ENCODE assay signal across 1 cellular context in genomic region chr15:92878593-92879053, GRCh38.
TF ChIP-seq lines count a peak whose summit lies in the region.

No MANE protein-coding gene starts in this region.

TF ChIP-seq in K562, 482 proteins besides CTCF, POLR2A, EP300 and RAD21 (continued from another document and continues in another):
- TF ChIP-seq, protein P1, sequence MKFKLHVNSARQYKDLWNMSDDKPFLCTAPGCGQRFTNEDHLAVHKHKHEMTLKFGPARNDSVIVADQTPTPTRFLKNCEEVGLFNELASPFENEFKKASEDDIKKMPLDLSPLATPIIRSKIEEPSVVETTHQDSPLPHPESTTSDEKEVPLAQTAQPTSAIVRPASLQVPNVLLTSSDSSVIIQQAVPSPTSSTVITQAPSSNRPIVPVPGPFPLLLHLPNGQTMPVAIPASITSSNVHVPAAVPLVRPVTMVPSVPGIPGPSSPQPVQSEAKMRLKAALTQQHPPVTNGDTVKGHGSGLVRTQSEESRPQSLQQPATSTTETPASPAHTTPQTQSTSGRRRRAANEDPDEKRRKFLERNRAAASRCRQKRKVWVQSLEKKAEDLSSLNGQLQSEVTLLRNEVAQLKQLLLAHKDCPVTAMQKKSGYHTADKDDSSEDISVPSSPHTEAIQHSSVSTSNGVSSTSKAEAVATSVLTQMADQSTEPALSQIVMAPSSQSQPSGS (CRISPR knock-in tag; IDR thresholded peaks at IDR 0.05) = no peak
- TF ChIP-seq RAD51 (IDR thresholded peaks at IDR 0.05; ENCODE audit: borderline replicate concordance, low read depth) = peak; percentile 88
- no peak for TF ChIP-seq PCBP1 (IDR thresholded peaks at IDR 0.05; ENCODE audit: low read depth, low read length, poor library complexity, severe bottlenecking)
- 0 out of 2 replicates have a peak, but pooled peaks have one; percentile 28 for TF ChIP-seq ZNF589 (CRISPR knock-in tag; IDR thresholded peaks at IDR 0.05; ENCODE audit: low read depth)
- no peak for TF ChIP-seq ZNF165 (CRISPR knock-in tag; IDR thresholded peaks at IDR 0.05; ENCODE audit: borderline replicate concordance)
- TF ChIP-seq NCOR1 (IDR thresholded peaks at IDR 0.05) = peak; percentile 61
- no peak for TF ChIP-seq KDM5B (IDR thresholded peaks at IDR 0.05; ENCODE audit: insufficient replicate concordance, low read depth, low read length)
- no peak for TF ChIP-seq GTF2A2 (tag; IDR thresholded peaks at IDR 0.05)
- peak; percentile 76 for TF ChIP-seq SMARCB1 (IDR thresholded peaks at IDR 0.05; ENCODE audit: insufficient read length, low read depth)
- no peak for TF ChIP-seq PURB (CRISPR knock-in tag; IDR thresholded peaks at IDR 0.05; ENCODE audit: low read depth)
- TF ChIP-seq PRDM10 (IDR thresholded peaks at IDR 0.05; ENCODE audit: partially characterized antibody) = peak; percentile 52
- peak; percentile 49; the same call in 1 of the 2 replicates for TF ChIP-seq CXXC5 (CRISPR knock-in tag; IDR thresholded peaks at IDR 0.05)
- 0 out of 3 replicates have a peak, but pooled peaks of 1 of the 2 experiments have one; percentile 13 for TF ChIP-seq CBX3 (IDR thresholded peaks at IDR 0.05; ENCODE audit: borderline replicate concordance in 1 of 2, low read length in 2 of 2)
- peak; percentile 85 for TF ChIP-seq SMARCA4 (IDR thresholded peaks at IDR 0.05)
- TF ChIP-seq ZNF583 (CRISPR knock-in tag; IDR thresholded peaks at IDR 0.05) = no peak
- peak; percentile 77; the same call in 1 of the 2 replicates for TF ChIP-seq SMARCE1 (IDR thresholded peaks at IDR 0.05)
- 0 out of 4 replicates have a peak, but pooled peaks have one; percentile 13 to 26 for TF ChIP-seq FOXK2 (conservative IDR thresholded peaks at IDR 0.05 in 1 of 2, IDR thresholded peaks at IDR 0.05 in 1 of 2; ENCODE audit: low read depth in 2 of 2)
- TF ChIP-seq PTBP1 (IDR thresholded peaks at IDR 0.05; ENCODE audit: low read depth, low read length) = no peak
- TF ChIP-seq RNF2 (IDR thresholded peaks at IDR 0.05) = peak; percentile 49; the same call in 1 of the 2 replicates
- TF ChIP-seq ZNF24 (IDR thresholded peaks at IDR 0.05) = no peak
- TF ChIP-seq ADNP (tag; IDR thresholded peaks at IDR 0.05) = no peak
- TF ChIP-seq THAP12 (CRISPR knock-in tag; IDR thresholded peaks at IDR 0.05) = no peak
- TF ChIP-seq POU5F1 (IDR thresholded peaks at IDR 0.05; ENCODE audit: borderline replicate concordance, low read depth, low read length, partially characterized antibody) = no peak
- TF ChIP-seq, protein P2, sequence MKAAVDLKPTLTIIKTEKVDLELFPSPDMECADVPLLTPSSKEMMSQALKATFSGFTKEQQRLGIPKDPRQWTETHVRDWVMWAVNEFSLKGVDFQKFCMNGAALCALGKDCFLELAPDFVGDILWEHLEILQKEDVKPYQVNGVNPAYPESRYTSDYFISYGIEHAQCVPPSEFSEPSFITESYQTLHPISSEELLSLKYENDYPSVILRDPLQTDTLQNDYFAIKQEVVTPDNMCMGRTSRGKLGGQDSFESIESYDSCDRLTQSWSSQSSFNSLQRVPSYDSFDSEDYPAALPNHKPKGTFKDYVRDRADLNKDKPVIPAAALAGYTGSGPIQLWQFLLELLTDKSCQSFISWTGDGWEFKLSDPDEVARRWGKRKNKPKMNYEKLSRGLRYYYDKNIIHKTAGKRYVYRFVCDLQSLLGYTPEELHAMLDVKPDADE (conservative IDR thresholded peaks at IDR 0.05; ENCODE audit: control insufficient read depth, low read depth, low read length) = no peak
- TF ChIP-seq DPF2 (IDR thresholded peaks at IDR 0.05) = peak; percentile 86
- TF ChIP-seq SPI1 (IDR thresholded peaks at IDR 0.05; ENCODE audit: borderline replicate concordance, low read depth, low read length) = 0 out of 2 replicates have a peak, but pooled peaks have one; percentile 41
- TF ChIP-seq ATF7 (IDR thresholded peaks at IDR 0.05) = peak; percentile 74
- TF ChIP-seq ASH1L (IDR thresholded peaks at IDR 0.05; ENCODE audit: borderline replicate concordance, low read depth, partially characterized antibody) = no peak
- 0 out of 2 replicates have a peak, but pooled peaks have one; percentile 68 for TF ChIP-seq SMARCC2 (IDR thresholded peaks at IDR 0.05; ENCODE audit: low read depth)
- no peak for TF ChIP-seq ZNF551 (CRISPR knock-in tag; IDR thresholded peaks at IDR 0.05)
- no peak for TF ChIP-seq IFI16 (CRISPR knock-in tag; IDR thresholded peaks at IDR 0.05)
- TF ChIP-seq TCF3 (CRISPR knock-in tag; IDR thresholded peaks at IDR 0.05) = peak; percentile 82
- 0 out of 2 replicates have a peak, but pooled peaks have one; percentile 52 for TF ChIP-seq ZNF584 (CRISPR knock-in tag; IDR thresholded peaks at IDR 0.05; ENCODE audit: low read depth)
- TF ChIP-seq BCL6 (CRISPR knock-in tag; IDR thresholded peaks at IDR 0.05) = no peak
- TF ChIP-seq TEAD2 (tag; IDR thresholded peaks at IDR 0.05) = no peak
- TF ChIP-seq NR2C1 (IDR thresholded peaks at IDR 0.05) = peak; percentile 41
- no peak for TF ChIP-seq NR2C1 (tag; IDR thresholded peaks at IDR 0.05)
- no peak for TF ChIP-seq SETDB1 (IDR thresholded peaks at IDR 0.05; ENCODE audit: low read length)
- TF ChIP-seq CBFA2T2 (conservative IDR thresholded peaks at IDR 0.05) = peak; percentile 75
- TF ChIP-seq ZNF274 (IDR thresholded peaks at IDR 0.05; ENCODE audit: borderline replicate concordance, low read depth, low read length) = no peak
- TF ChIP-seq, protein P3, sequence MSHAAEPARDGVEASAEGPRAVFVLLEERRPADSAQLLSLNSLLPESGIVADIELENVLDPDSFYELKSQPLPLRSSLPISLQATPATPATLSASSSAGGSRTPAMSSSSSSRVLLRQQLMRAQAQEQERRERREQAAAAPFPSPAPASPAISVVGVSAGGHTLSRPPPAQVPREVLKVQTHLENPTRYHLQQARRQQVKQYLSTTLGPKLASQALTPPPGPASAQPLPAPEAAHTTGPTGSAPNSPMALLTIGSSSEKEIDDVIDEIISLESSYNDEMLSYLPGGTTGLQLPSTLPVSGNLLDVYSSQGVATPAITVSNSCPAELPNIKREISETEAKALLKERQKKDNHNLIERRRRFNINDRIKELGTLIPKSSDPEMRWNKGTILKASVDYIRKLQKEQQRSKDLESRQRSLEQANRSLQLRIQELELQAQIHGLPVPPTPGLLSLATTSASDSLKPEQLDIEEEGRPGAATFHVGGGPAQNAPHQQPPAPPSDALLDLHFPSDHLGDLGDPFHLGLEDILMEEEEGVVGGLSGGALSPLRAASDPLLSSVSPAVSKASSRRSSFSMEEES (CRISPR knock-in tag; IDR thresholded peaks at IDR 0.05) = peak; percentile 96
- peak; percentile 39 for TF ChIP-seq NEUROD1 (IDR thresholded peaks at IDR 0.05; ENCODE audit: borderline replicate concordance, low read depth, low read length, partially characterized antibody)
- TF ChIP-seq GATA2 (CRISPR knock-in tag; IDR thresholded peaks at IDR 0.05) = peak; percentile 66
- no peak for TF ChIP-seq HEY1 (CRISPR knock-in tag; IDR thresholded peaks at IDR 0.05; ENCODE audit: borderline replicate concordance)
- no peak for TF ChIP-seq ZNF311 (CRISPR knock-in tag; IDR thresholded peaks at IDR 0.05)
- TF ChIP-seq JUN (IDR thresholded peaks at IDR 0.05; ENCODE audit: borderline replicate concordance, low read depth, low read length) = no peak
- no peak for TF ChIP-seq JUN (CRISPR knock-in tag; IDR thresholded peaks at IDR 0.05; ENCODE audit: borderline replicate concordance)
- TF ChIP-seq RCOR1 (IDR thresholded peaks at IDR 0.05; ENCODE audit: borderline replicate concordance in 1 of 2, low read depth in 2 of 2, low read length in 2 of 2) = peak in 1 of 2 experiments; percentile 6; a peak in 1 of 4 replicates
- TF ChIP-seq, protein P4, sequence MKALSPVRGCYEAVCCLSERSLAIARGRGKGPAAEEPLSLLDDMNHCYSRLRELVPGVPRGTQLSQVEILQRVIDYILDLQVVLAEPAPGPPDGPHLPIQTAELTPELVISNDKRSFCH (CRISPR knock-in tag; IDR thresholded peaks at IDR 0.05) = no peak
- TF ChIP-seq, protein P4 (tag; IDR thresholded peaks at IDR 0.05) = 0 out of 2 replicates have a peak, but pooled peaks have one; percentile 72
- TF ChIP-seq ZFP30 (CRISPR knock-in tag; IDR thresholded peaks at IDR 0.05; ENCODE audit: borderline replicate concordance) = no peak
- peak; percentile 17; the same call in 1 of the 2 replicates for TF ChIP-seq ZNF395 (CRISPR knock-in tag; IDR thresholded peaks at IDR 0.05)
